9 cellular contexts compared by ENCODE assay signal in genomic region chr14:69573841-69574265, GRCh38. TPM values are rescaled to one million over a fixed set of nuclear protein-coding genes. Genes with fewer than 3 reads are reported as not detected.
DNase-seq lines count a peak whose midpoint lies in the region; ATAC-seq and TF ChIP-seq lines count a peak whose summit lies in the region.
"Had no signal": no experiment of that assay in that cellular context is flagged by ENCODE, and none has a peak within 500 bp of the region (broad histone marks: within the 10 kb centered on the region; RNA-seq: fewer than 3 reads in every experiment).

No MANE protein-coding gene starts in this region.

- in situ Hi-C loops in T47D (cut with HindIII; ENCODE audit: low pct_unique_long_range_greater_than_20kb, low sequenced_read_pairs) = no loop called here

- H3K4me3 Mint-ChIP-seq in MCF 10A (ENCODE audit: unreplicated experiment) = no peak overlapping the region
- peak overlapping the region; percentile 81 to 83 for H3K4me3 Mint-ChIP-seq in effector memory CD8-positive, alpha-beta T cell

- intact Hi-C loops in MCF 10A (cut with micrococcal nuclease) = loop anchor here (1.0 to 2.0 kb wide), 2 partner anchors 39 to 331 kb away; no protein-coding TSS in a partner anchor

- TF ChIP-seq CTCF in MCF 10A (IDR thresholded peaks at IDR 0.05; ENCODE audit: unreplicated experiment) = no peak

- H3K27ac Mint-ChIP-seq in MCF 10A (ENCODE audit: low read depth, unreplicated experiment) = no peak overlapping the region
- H3K27ac Mint-ChIP-seq in effector memory CD8-positive, alpha-beta T cell = no peak overlapping the region

- POLR2A ChIA-PET in MCF 10A (lab: Yijun Ruan, JAX) = interaction anchor here (0.6 kb wide), 1 partner anchor 45 kb away, joined by 3 read pairs; no protein-coding TSS in a partner anchor

- peaks cover 6% of the 10 kb centered on the region for H3K4me1 Mint-ChIP-seq in MCF 10A (ENCODE audit: insufficient read depth, unreplicated experiment)
- H3K4me1 Mint-ChIP-seq in effector memory CD8-positive, alpha-beta T cell (ENCODE audit: low read depth in 2 of 2) = peaks cover 9 to 12% of the 10 kb centered on the region in 2 donors

- DNase-seq in T47D (ENCODE audit: low read depth in 1 of 2, low spot score in 1 of 2) (peak; percentile 35 to 80), MCF 10A (ENCODE audit: unreplicated experiment) (no peak), NCI-H526 treated with DMSO at 0.1 percent for 48 hours (lab: John Stamatoyannopoulos, UW) (peak; percentile 82), NCI-H226 (no peak)
- DNase-seq in effector memory CD8-positive, alpha-beta T cell = no peak
- DNase-seq in stimulated activated naive CD8-positive, alpha-beta T cell treated with anti-CD3 and anti-CD28 coated beads, Interleukin-15, Interleukin-2, amounts not matched to agents 100 U/mL and 50 U/mL, for 24 hours = peak; percentile 9

- no TSS peak for BruUV-seq in MCF 10A (replicated peaks; lab: Mats Ljungman, UMichigan)

- H3K9me3 Mint-ChIP-seq in MCF 10A (ENCODE audit: unreplicated experiment) = no peaks in the 10 kb centered on the region
- no peaks in the 10 kb centered on the region for H3K9me3 Mint-ChIP-seq in effector memory CD8-positive, alpha-beta T cell

- CTCF ChIA-PET in MCF 10A (lab: Yijun Ruan, JAX) = interaction anchor here (0.5 to 7.4 kb wide), 10 partner anchors 10 to 147 kb away, joined by 3 to 113 read pairs (median 9); no protein-coding TSS in a partner anchor

- no peaks in the 10 kb centered on the region for H3K36me3 Mint-ChIP-seq in MCF 10A (ENCODE audit: insufficient read depth, unreplicated experiment)
- no peaks in the 10 kb centered on the region for H3K36me3 Mint-ChIP-seq in effector memory CD8-positive, alpha-beta T cell (ENCODE audit: insufficient read depth)

- peaks cover 40% of the 10 kb centered on the region for H3K27me3 Mint-ChIP-seq in MCF 10A (ENCODE audit: insufficient read depth, unreplicated experiment)
- H3K27me3 Mint-ChIP-seq in effector memory CD8-positive, alpha-beta T cell = peaks cover 47 to 69% of the 10 kb centered on the region in 2 donors

- no peak for ATAC-seq in effector memory CD8-positive, alpha-beta T cell (replicated peaks)
- no peak for ATAC-seq in stimulated activated naive CD8-positive, alpha-beta T cell treated with anti-CD3 and anti-CD28 coated beads, Interleukin-15, Interleukin-2, amounts not matched to agents 100 U/mL and 50 U/mL, for 24 hours
- ATAC-seq in GM18858 (IDR thresholded peaks at IDR 0.05; ENCODE audit: unreplicated experiment) (no peak), HG03342 (IDR thresholded peaks at IDR 0.05; ENCODE audit: unreplicated experiment) (no peak)

RNA-seq across cellular contexts. Expression of gene CCDC177, which starts 0.8 kb away (rescaled TPM):
- total RNA-seq in MCF 10A (2022) = not detected in 2 replicates
- total RNA-seq: fibroblast of villous mesenchyme had no signal

RNA-seq across cellular contexts. Expression of gene SUSD6, which starts 37.5 kb away (rescaled TPM):
- total RNA-seq in MCF 10A (2022) = 27.7 and 32.1 TPM in 2 replicates

Comparison
In these comparisons a context has a peak if more than half of its experiments do, and no peak if none do; other contexts are left out.
1. DNase-seq: peak in T47D (2 of 2), NCI-H526 treated with DMSO at 0.1 percent for 48 hours (single experiment) and stimulated activated naive CD8-positive, alpha-beta T cell treated with anti-CD3 and anti-CD28 coated beads, Interleukin-15, Interleukin-2, amounts not matched to agents 100 U/mL and 50 U/mL, for 24 hours (single experiment); none in MCF 10A (single experiment), effector memory CD8-positive, alpha-beta T cell (0 of 3) and NCI-H226 (single experiment).